Comparison of ENCODE assay signal across 10 cellular contexts in the genomic region with DNA sequence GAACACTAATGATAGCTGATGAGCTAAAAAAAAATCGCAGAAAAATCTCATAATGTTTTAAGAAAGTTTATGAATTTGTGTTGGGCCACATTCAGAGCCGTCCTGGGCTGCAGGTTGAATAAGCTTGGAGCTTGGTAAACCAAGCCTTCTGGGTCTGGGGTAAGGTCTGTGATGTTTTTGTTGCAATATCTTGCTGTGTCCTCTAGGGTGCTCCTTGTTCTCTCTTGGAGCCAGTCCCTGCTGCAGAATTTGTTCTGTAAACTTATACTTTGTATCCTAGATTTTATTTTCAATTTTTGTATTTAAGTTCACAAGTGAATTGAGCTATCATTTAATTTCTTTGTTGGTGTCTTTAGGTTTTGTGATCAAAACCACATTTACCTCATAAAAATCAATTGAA.
DNase-seq lines count a peak whose midpoint lies in the region; ATAC-seq, FAIRE-seq and TF ChIP-seq lines count a peak whose summit lies in the region.
"Had no signal": no experiment of that assay in that cellular context is flagged by ENCODE, and none has a peak within 500 bp of the region (broad histone marks: within the 10 kb centered on the region; RNA-seq: fewer than 3 reads in every experiment).

No MANE protein-coding gene starts in this region.

- TF ChIP-seq CTCF in GM13976 (IDR thresholded peaks at IDR 0.05; ENCODE audit: borderline replicate concordance, control extremely low read depth, extremely low read depth, insufficient read depth, missing control alignments) (no peak), RWPE2 (IDR thresholded peaks at IDR 0.05; ENCODE audit: poor library complexity, severe bottlenecking) (peak; percentile 55), HepG2 (CRISPR knock-in tag; IDR thresholded peaks at IDR 0.05) (peak; percentile 57), stomach (IDR thresholded peaks at IDR 0.05) (peak in 3 of 7 experiments; percentile 8 to 25 (median 23))

- in situ Hi-C loops in GM13976 (cut with MboI; ENCODE audit: low sequenced_read_pairs, unreplicated experiment), result no loop called here
- in situ Hi-C loops in HepG2 (cut with HindIII; ENCODE audit: extremely low pct_ligation_motif_present, low pct_unique_long_range_greater_than_20kb), result no loop called here

- H3K4me1 ChIP-seq in RWPE2 (ENCODE audit: insufficient read depth, poor library complexity, severe bottlenecking) (no peaks in the 10 kb centered on the region), HepG2 (ENCODE audit: insufficient read depth, low read length) (peaks cover 22% of the 10 kb centered on the region), stomach (peaks cover 0 to 15% (median 7%) of the 10 kb centered on the region in 4 donors)

- 4% methylated on average over 2 of the region's 2 CpGs for WGBS in HepG2 (ENCODE audit: low lambda C conversion rate)
- 58 to 66% (median 63%) methylated on average over 2 of the region's 2 CpGs for WGBS in stomach, 5 donors

- no peak overlapping the region for H3K4me2 ChIP-seq in HepG2 (ENCODE audit: low read depth, low read length)

- no TSS peak for BruUV-seq in HepG2 (replicated peaks; lab: Mats Ljungman, UMichigan)

- no peak overlapping the region for H3K9ac ChIP-seq in HepG2 (ENCODE audit: insufficient read depth, low read depth, low read length)

- CTCF ChIA-PET in HepG2 (lab: Yijun Ruan, JAX; ENCODE audit: low intra/inter-chr PET ratio, low total read pairs), result interaction anchor here (0.6 kb wide), 1 partner anchor 149 kb away, joined by 3 read pairs; no protein-coding TSS in a partner anchor

- H3K36me3 ChIP-seq in RWPE2 (ENCODE audit: low read depth), result no peaks in the 10 kb centered on the region
- no peaks in the 10 kb centered on the region for H3K36me3 ChIP-seq in HepG2 (replicated peaks in 1 of 2; ENCODE audit: control insufficient read depth in 1 of 2, insufficient read depth in 2 of 2, low read length in 2 of 2)
- no peaks in the 10 kb centered on the region for H3K36me3 ChIP-seq in stomach

- no peaks in the 10 kb centered on the region for H3K27me3 ChIP-seq in RWPE2 (ENCODE audit: insufficient read depth, poor library complexity, severe bottlenecking)
- H3K27me3 ChIP-seq in HepG2 (ENCODE audit: control insufficient read depth in 1 of 2, insufficient read depth in 2 of 2, low read length in 2 of 2), result no peaks in the 10 kb centered on the region; a peak in 1 of 5 replicates
- no peaks in the 10 kb centered on the region for H3K27me3 ChIP-seq in stomach

- no peak overlapping the region for H3K27ac ChIP-seq in RWPE2 (ENCODE audit: poor library complexity, severe bottlenecking)
- H3K27ac ChIP-seq in HepG2 (ENCODE audit: extremely low read length, insufficient read depth, low read length), result no peak overlapping the region
- no peak overlapping the region for H3K27ac ChIP-seq in stomach
- H3K27ac ChIP-seq: epithelial cell of prostate had no signal

- H2AFZ ChIP-seq in HepG2 (ENCODE audit: low read length), result no peak overlapping the region

- ATAC-seq in HG02623 (IDR thresholded peaks at IDR 0.05; ENCODE audit: unreplicated experiment) (peak; percentile 87), RWPE2 (ENCODE audit: low read depth) (peak; percentile 44; the same call in 1 of the 3 replicates), HepG2 (peak; percentile 94), GM21576 (IDR thresholded peaks at IDR 0.05; ENCODE audit: unreplicated experiment) (no peak), HG02588 (IDR thresholded peaks at IDR 0.05; ENCODE audit: unreplicated experiment) (no peak)

- no peak for FAIRE-seq in HepG2 (lab: Jason Lieb, UNC)

- DNase-seq in GM13976 (ENCODE audit: low spot score), result peak; percentile 21
- no peak for DNase-seq in RWPE2 (ENCODE audit: low spot score)
- peak; percentile 20 for DNase-seq in HepG2 (ENCODE audit: low spot score)
- no peak for DNase-seq in stomach
- no peak for DNase-seq in stimulated activated naive CD4-positive, alpha-beta T cell treated with Interleukin-2 at 50 U/mL for 16 hours (lab: John Stamatoyannopoulos, UW)
- DNase-seq: NCI-H1417 treated with DMSO at 0.1 percent for 48 hours had no signal

- no peaks in the 10 kb centered on the region for H4K20me1 ChIP-seq in HepG2 (ENCODE audit: insufficient read depth, low read length)

- POLR2A ChIA-PET in HepG2 (lab: Yijun Ruan, JAX), result no interaction called here

- no peaks in the 10 kb centered on the region for H3K9me3 ChIP-seq in RWPE2 (ENCODE audit: severe bottlenecking)
- H3K9me3 ChIP-seq in HepG2 (ENCODE audit: low read length), result no peaks in the 10 kb centered on the region
- no peaks in the 10 kb centered on the region for H3K9me3 ChIP-seq in stomach

- H3K4me3 ChIP-seq in RWPE2 (ENCODE audit: severe bottlenecking) (no peak overlapping the region), HepG2 (replicated peaks in 1 of 3; ENCODE audit: insufficient read depth in 1 of 3, low read depth in 2 of 3, low read length in 3 of 3) (no peak overlapping the region), stomach (no peak overlapping the region)

- H3K79me2 ChIP-seq in HepG2 (ENCODE audit: insufficient read depth, low read length), result no peaks in the 10 kb centered on the region

- TF ChIP-seq EP300 in HepG2 (IDR thresholded peaks at IDR 0.05; ENCODE audit: low read depth in 2 of 2, low read length in 2 of 2) (no peak), HepG2 (CRISPR knock-in tag; IDR thresholded peaks at IDR 0.05; ENCODE audit: borderline replicate concordance) (no peak), stomach (IDR thresholded peaks at IDR 0.05) (no peak)

- intact Hi-C loops in HepG2 (cut with micrococcal nuclease; ENCODE audit: unreplicated experiment) (loop anchor here (5.0 kb wide), 2 partner anchors 99 to 149 kb away; no protein-coding TSS in a partner anchor), stomach (cut with DNase I; ENCODE audit: low total_unique reads) (no loop called here)

- 0 out of 2 replicates have a peak, but pooled peaks have one; percentile 18 for TF ChIP-seq RAD21 in HepG2 (CRISPR knock-in tag; IDR thresholded peaks at IDR 0.05)

- no peak for TF ChIP-seq POLR2A in HepG2 (IDR thresholded peaks at IDR 0.05; ENCODE audit: insufficient read depth in 1 of 2, low read depth in 2 of 2, low read length in 2 of 2)
- TF ChIP-seq POLR2A in stomach (IDR thresholded peaks at IDR 0.05), result no peak

TF ChIP-seq in HepG2, 621 proteins besides CTCF, POLR2A, EP300 and RAD21:
- TF ChIP-seq, protein P1, sequence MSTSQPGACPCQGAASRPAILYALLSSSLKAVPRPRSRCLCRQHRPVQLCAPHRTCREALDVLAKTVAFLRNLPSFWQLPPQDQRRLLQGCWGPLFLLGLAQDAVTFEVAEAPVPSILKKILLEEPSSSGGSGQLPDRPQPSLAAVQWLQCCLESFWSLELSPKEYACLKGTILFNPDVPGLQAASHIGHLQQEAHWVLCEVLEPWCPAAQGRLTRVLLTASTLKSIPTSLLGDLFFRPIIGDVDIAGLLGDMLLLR (CRISPR knock-in tag; IDR thresholded peaks at IDR 0.05), result no peak
- TF ChIP-seq, protein P2, sequence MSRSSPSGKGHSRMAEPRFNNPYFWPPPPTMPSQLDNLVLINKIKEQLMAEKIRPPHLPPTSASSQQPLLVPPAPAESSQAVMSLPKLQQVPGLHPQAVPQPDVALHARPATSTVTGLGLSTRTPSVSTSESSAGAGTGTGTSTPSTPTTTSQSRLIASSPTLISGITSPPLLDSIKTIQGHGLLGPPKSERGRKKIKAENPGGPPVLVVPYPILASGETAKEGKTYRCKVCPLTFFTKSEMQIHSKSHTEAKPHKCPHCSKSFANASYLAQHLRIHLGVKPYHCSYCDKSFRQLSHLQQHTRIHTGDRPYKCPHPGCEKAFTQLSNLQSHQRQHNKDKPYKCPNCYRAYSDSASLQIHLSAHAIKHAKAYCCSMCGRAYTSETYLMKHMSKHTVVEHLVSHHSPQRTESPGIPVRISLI (CRISPR knock-in tag; IDR thresholded peaks at IDR 0.05; ENCODE audit: borderline replicate concordance), result no peak
- peak; percentile 60 for TF ChIP-seq STAG1 (CRISPR knock-in tag; IDR thresholded peaks at IDR 0.05)

Comparison
In these comparisons a context has a peak if more than half of its experiments do, and no peak if none do; other contexts are left out.
1. DNase-seq: peak in GM13976 (single experiment) and HepG2 (single experiment); none in RWPE2 (single experiment), stomach (single experiment) and stimulated activated naive CD4-positive, alpha-beta T cell treated with Interleukin-2 at 50 U/mL for 16 hours (single experiment).
2. ATAC-seq: peak in HG02623 (single experiment), RWPE2 (single experiment) and HepG2 (single experiment); none in GM21576 (single experiment) and HG02588 (single experiment).